8 cellular contexts compared by ENCODE assay signal in the genomic region with DNA sequence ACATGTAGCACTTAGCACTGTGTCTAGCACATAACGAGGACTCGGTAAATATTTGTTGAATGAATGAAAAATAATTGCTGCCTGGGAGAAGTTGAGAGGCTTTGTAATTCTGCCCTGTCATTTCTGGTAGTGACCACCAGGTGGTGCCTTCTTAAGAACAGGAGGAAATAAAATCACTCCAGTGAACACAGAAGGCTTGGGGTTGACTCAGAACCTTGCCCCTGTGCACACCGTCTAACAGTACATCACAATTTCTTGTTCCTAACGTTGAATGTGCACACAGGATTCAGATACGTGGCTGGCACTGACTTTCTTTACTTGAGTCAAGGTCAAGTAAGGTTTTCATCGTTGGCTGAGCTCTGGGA.
DNase-seq lines count a peak whose midpoint lies in the region; ATAC-seq and TF ChIP-seq lines count a peak whose summit lies in the region.

No MANE protein-coding gene starts in this region.

- H2BK120ac ChIP-seq in mesendoderm (ENCODE audit: low read depth, low read length): no peak overlapping the region

- H3K27me3 ChIP-seq in brain microvascular endothelial cell (replicated peaks) (no peaks in the 10 kb centered on the region), mesendoderm (ENCODE audit: insufficient read depth, low read length, poor library complexity) (no peaks in the 10 kb centered on the region), upper lobe of right lung (no peaks in the 10 kb centered on the region)

- intact Hi-C loops in upper lobe of right lung (cut with DNase I): no loop called here

- H3K4me3 ChIP-seq in brain microvascular endothelial cell (ENCODE audit: low read depth, low read length) (no peak overlapping the region), mesendoderm (ENCODE audit: low read length) (no peak overlapping the region), upper lobe of right lung (no peak overlapping the region)

- no peaks in the 10 kb centered on the region for H3K79me1 ChIP-seq in mesendoderm (ENCODE audit: low read length)

- no peak overlapping the region for H4K5ac ChIP-seq in mesendoderm (ENCODE audit: low read length)

- no peak overlapping the region for H3K23ac ChIP-seq in mesendoderm (ENCODE audit: low read length)

- peak; percentile 79 for ATAC-seq in upper lobe of right lung
- ATAC-seq in GM21529 (IDR thresholded peaks at IDR 0.05; ENCODE audit: unreplicated experiment): no peak

- in situ Hi-C loops in Caki2 (cut with HindIII; ENCODE audit: low pct_unique_long_range_greater_than_20kb, low sequenced_read_pairs) (no loop called here), brain microvascular endothelial cell (cut with HindIII; ENCODE audit: low pct_ligation_motif_present, low sequenced_read_pairs) (no loop called here)

- H3K4me1 ChIP-seq in mesendoderm (ENCODE audit: control insufficient read depth, low read depth, low read length) (no peaks in the 10 kb centered on the region), upper lobe of right lung (no peaks in the 10 kb centered on the region)

- H3K4me2 ChIP-seq in mesendoderm (ENCODE audit: low read length): no peak overlapping the region

- no peak overlapping the region for H3K4ac ChIP-seq in mesendoderm (ENCODE audit: low read depth, low read length)

- no peaks in the 10 kb centered on the region for H3K79me2 ChIP-seq in mesendoderm (ENCODE audit: control insufficient read depth, insufficient read depth, low read length)

- no peak overlapping the region for H4K8ac ChIP-seq in mesendoderm (ENCODE audit: low read depth, low read length)

- H3K27ac ChIP-seq in brain microvascular endothelial cell (no peak overlapping the region), mesendoderm (ENCODE audit: low read depth, low read length) (no peak overlapping the region), upper lobe of right lung (no peak overlapping the region)

- no peaks in the 10 kb centered on the region for H3K9me3 ChIP-seq in upper lobe of right lung

- DNase-seq in Caki2 (ENCODE audit: low read depth): peak; percentile 1
- DNase-seq in HUDEP-2 (lab: John Stamatoyannopoulos, UW; ENCODE audit: unreplicated experiment in 76 of 76): peak in 41 of 76 experiments; percentile 1 to 65 (median 27)
- peak; percentile 57 for DNase-seq in SKM-1 treated with dmso at 0.1 percent for 144 hours (lab: John Stamatoyannopoulos, UW; ENCODE audit: unreplicated experiment)
- DNase-seq in brain microvascular endothelial cell: peak; percentile 39
- DNase-seq in mesendoderm: peak; percentile 74
- DNase-seq in upper lobe of right lung: no peak
- no peak for DNase-seq in mesenteric fat pad (ENCODE audit: low spot score)

- no peak overlapping the region for H3K18ac ChIP-seq in mesendoderm (ENCODE audit: low read length)

- no peaks in the 10 kb centered on the region for H3K36me3 ChIP-seq in brain microvascular endothelial cell (replicated peaks)
- H3K36me3 ChIP-seq in mesendoderm (ENCODE audit: control insufficient read depth, insufficient read depth, low read length): no peaks in the 10 kb centered on the region
- H3K36me3 ChIP-seq in upper lobe of right lung: no peaks in the 10 kb centered on the region

- H2BK5ac ChIP-seq in mesendoderm (ENCODE audit: low read length): no peak overlapping the region

- peak; percentile 37 for TF ChIP-seq CTCF in brain microvascular endothelial cell (IDR thresholded peaks at IDR 0.05; ENCODE audit: low read depth, low read length, missing control alignments)
- TF ChIP-seq CTCF in upper lobe of right lung (IDR thresholded peaks at IDR 0.05): peak; percentile 61

- no peak overlapping the region for H2AK5ac ChIP-seq in mesendoderm (ENCODE audit: low read length)

- H2BK15ac ChIP-seq in mesendoderm (replicated peaks; ENCODE audit: low read depth): no peak overlapping the region

- H3K9ac ChIP-seq in mesendoderm (ENCODE audit: low read length): no peak overlapping the region

- no CpG with 5 or more reads among the region's 6 CpGs for WGBS in mesendoderm (ENCODE audit: extremely low coverage, insufficient coverage, low lambda C conversion rate)

- H3K56ac ChIP-seq in mesendoderm (ENCODE audit: low read length): peak overlapping the region; percentile 3

Comparison
In these comparisons a context has a peak if more than half of its experiments do, and no peak if none do; other contexts are left out.
1. DNase-seq: peak in Caki2 (single experiment), HUDEP-2 (41 of 76), SKM-1 treated with dmso at 0.1 percent for 144 hours (single experiment), brain microvascular endothelial cell (single experiment) and mesendoderm (single experiment); none in upper lobe of right lung (single experiment) and mesenteric fat pad (single experiment).